1 cellular context compared by ENCODE assay signal in the genomic region with DNA sequence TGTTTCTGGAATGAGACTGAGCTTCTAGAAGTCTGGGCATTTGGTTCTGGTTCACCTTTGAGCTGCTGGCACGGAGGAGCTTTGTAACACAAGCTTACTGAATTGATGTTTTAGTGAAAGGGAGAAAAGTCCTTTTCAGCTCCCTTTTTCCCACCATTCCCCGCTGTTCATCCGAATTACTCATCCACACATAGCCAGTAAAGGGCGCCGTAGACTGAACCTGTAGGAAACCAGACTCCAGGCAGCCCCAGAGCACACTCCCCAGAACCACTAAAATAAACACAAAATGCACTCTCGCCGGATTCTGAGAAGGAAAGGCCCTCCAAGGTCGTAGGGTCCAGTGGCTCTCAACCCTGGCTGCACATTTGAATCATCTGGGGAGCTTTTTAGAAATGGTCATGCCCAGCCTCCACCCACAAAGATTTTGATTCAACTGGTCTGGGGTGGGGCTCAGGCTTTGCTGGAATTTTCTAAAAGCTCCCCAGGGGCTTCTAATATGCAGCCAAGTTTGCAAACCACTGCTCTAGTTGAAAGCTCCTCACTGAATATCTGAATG.
TF ChIP-seq lines count a peak whose summit lies in the region.

No MANE protein-coding gene starts in this region.

TF ChIP-seq in SK-N-SH treated with all-trans-retinoic acid at 6 μM for 48 hours, 23 proteins besides CTCF, POLR2A, EP300 and RAD21 (continued from another document):
- TF ChIP-seq, protein P1, sequence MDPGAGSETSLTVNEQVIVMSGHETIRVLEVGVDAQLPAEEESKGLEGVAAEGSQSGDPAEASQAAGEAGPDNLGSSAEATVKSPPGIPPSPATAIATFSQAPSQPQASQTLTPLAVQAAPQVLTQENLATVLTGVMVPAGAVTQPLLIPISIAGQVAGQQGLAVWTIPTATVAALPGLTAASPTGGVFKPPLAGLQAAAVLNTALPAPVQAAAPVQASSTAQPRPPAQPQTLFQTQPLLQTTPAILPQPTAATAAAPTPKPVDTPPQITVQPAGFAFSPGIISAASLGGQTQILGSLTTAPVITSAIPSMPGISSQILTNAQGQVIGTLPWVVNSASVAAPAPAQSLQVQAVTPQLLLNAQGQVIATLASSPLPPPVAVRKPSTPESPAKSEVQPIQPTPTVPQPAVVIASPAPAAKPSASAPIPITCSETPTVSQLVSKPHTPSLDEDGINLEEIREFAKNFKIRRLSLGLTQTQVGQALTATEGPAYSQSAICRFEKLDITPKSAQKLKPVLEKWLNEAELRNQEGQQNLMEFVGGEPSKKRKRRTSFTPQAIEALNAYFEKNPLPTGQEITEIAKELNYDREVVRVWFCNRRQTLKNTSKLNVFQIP (CRISPR knock-in tag; IDR thresholded peaks at IDR 0.05; ENCODE audit: borderline replicate concordance, low read depth): no peak
- no peak for TF ChIP-seq CSDC2 (CRISPR knock-in tag; IDR thresholded peaks at IDR 0.05)
